10 cellular contexts compared by ENCODE assay signal in the genomic region with DNA sequence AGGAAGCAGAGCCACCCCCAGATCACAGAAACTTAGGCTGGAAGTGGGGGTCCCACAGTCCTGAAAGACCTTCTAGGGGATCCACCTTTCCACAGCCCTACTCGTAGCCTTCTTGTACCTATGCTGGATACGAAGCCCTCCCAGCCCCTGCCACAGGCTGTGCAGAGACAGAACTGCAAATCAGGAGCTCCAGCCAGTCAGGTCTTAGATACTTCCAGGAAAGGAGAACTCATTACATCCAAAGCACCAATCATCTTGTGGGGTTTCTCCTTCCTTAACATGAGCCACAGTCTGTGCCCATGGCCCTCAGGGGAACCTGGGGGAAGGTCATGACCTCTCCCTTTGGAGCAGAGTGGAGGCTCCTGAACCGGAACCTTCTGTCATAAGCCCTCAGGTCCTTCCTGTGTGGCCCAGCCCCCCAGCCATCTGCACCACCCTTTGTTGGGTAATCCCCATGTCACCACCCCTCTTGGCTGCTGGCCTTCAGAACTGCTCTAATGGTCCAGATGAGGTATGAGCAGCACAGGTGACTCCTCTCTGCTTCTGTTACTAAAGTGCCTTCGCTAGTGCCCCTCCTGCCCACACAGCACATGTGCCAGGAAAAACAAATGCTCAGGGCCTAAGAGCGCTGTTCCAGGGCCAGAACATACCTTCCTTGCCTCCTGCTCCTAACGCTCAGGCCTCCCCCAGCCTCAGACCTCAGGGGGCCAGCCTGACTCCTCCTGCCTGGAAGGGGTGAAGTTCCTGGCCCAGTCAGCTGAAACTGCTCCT. TPM values are rescaled to one million over a fixed set of nuclear protein-coding genes. Genes with fewer than 3 reads are reported as not detected.
DNase-seq lines count a peak whose midpoint lies in the region; ATAC-seq, FAIRE-seq and TF ChIP-seq lines count a peak whose summit lies in the region.
"Had no signal": no experiment of that assay in that cellular context is flagged by ENCODE, and none has a peak within 500 bp of the region (broad histone marks: within the 10 kb centered on the region; RNA-seq: fewer than 3 reads in every experiment).

No MANE protein-coding gene starts in this region.

- peak; percentile 32 for DNase-seq in GM23248
- DNase-seq in NCI-H2196 treated with DMSO at 0.1 percent for 48 hours (lab: John Stamatoyannopoulos, UW; ENCODE audit: unreplicated experiment), result peak; percentile 21
- no peak for DNase-seq in GM12878 (ENCODE audit: low read depth, low spot score)
- no peak for DNase-seq in osteocyte (ENCODE audit: extremely low spot score, unreplicated experiment)
- no peak for DNase-seq in medulla oblongata (ENCODE audit: extremely low spot score)
- DNase-seq in COLO829 (ENCODE audit: low spot score), result no peak
- no peak for DNase-seq in H7
- DNase-seq: SHP77, testis had no signal

- H3K27ac Mint-ChIP-seq in osteocyte (ENCODE audit: unreplicated experiment), result peak overlapping the region; percentile 23

- H3K9me3 Mint-ChIP-seq in osteocyte (ENCODE audit: unreplicated experiment), result no peaks in the 10 kb centered on the region

- ATAC-seq in GM12878 (peak; percentile 67), HG02973 (IDR thresholded peaks at IDR 0.05; ENCODE audit: unreplicated experiment) (no peak)

- H3K9ac ChIP-seq in GM23248 (no peak overlapping the region), GM12878 (ENCODE audit: control insufficient read depth, insufficient read depth, low read length) (no peak overlapping the region)

- no peak for FAIRE-seq in GM12878 (lab: Jason Lieb, UNC)

- H3K79me2 ChIP-seq in GM23248 (ENCODE audit: insufficient read depth), result no peaks in the 10 kb centered on the region
- H3K79me2 ChIP-seq in GM12878 (ENCODE audit: control insufficient read depth, insufficient read depth, low read length), result no peaks in the 10 kb centered on the region

- POLR2A ChIA-PET in GM12878 (lab: Charles Lee), result no interaction called here

- H3F3A ChIP-seq in GM23248 (ENCODE audit: insufficient read depth), result no peaks in the 10 kb centered on the region

- TF ChIP-seq RAD21 in GM12878 (IDR thresholded peaks at IDR 0.05; ENCODE audit: insufficient read depth, low read depth, low read length), result no peak

- no peak overlapping the region for H3K4me3 ChIP-seq in GM23248
- H3K4me3 ChIP-seq in GM12878, result no peak overlapping the region
- no peak overlapping the region for H3K4me3 ChIP-seq in H7 (ENCODE audit: insufficient read depth, low read depth, low read length)
- H3K4me3 ChIP-seq: testis had no signal

- no peaks in the 10 kb centered on the region for H3K36me3 Mint-ChIP-seq in osteocyte (ENCODE audit: unreplicated experiment)

- 69 to 78% methylated on average over 6 of the region's 6 CpGs for WGBS in GM23248 (ENCODE audit: low coverage in 1 of 2, low lambda C conversion rate in 2 of 2, missing lambda C conversion rate in 2 of 2), 2 experiments
- 40% methylated on average over 6 of the region's 6 CpGs for WGBS in GM12878 (ENCODE audit: insufficient coverage, insufficient replicate concordance, low lambda C conversion rate, missing lambda C conversion rate)

- RAD21 ChIA-PET in GM12878 (lab: Charles Lee; ENCODE audit: unreplicated experiment), result interaction anchor here (1.1 to 11.0 kb wide), 3 partner anchors 32 to 72 kb away, joined by 4 to 130 read pairs (median 4); no protein-coding TSS in a partner anchor

- peaks cover 12% of the 10 kb centered on the region for H3K4me1 Mint-ChIP-seq in osteocyte (ENCODE audit: unreplicated experiment)

- H3K4me1 ChIP-seq in GM23248 (ENCODE audit: insufficient read depth), result peaks cover 9% of the 10 kb centered on the region; the same call in 1 of the 2 replicates
- peaks cover 26% of the 10 kb centered on the region for H3K4me1 ChIP-seq in GM12878 (ENCODE audit: control insufficient read depth, insufficient read depth, low read length)
- H3K4me1 ChIP-seq: testis had no signal

- H3K4me3 Mint-ChIP-seq in osteocyte (ENCODE audit: unreplicated experiment), result no peak overlapping the region

- no peak for TF ChIP-seq EP300 in GM12878 (IDR thresholded peaks at IDR 0.05; ENCODE audit: borderline replicate concordance in 1 of 2, control insufficient read depth in 1 of 2, low read depth in 2 of 2, low read length in 2 of 2)

- no peak overlapping the region for H2AFZ ChIP-seq in GM23248
- no peak overlapping the region for H2AFZ ChIP-seq in GM12878 (ENCODE audit: control insufficient read depth, low read depth, low read length)

- in situ Hi-C loops in GM23248 (cut with MboI), result no loop called here
- in situ Hi-C loops in GM12878 (cut with MboI), result no loop called here

- intact Hi-C loops in GM12878 (cut with micrococcal nuclease; ENCODE audit: unreplicated experiment), result loop anchor here (2.0 kb wide), 1 partner anchor 72 kb away; no protein-coding TSS in a partner anchor

- H3K27ac ChIP-seq in GM23248 (no peak overlapping the region), GM12878 (ENCODE audit: control insufficient read depth, insufficient read depth) (no peak overlapping the region)
- H3K27ac ChIP-seq: testis had no signal

- H3K9me3 ChIP-seq in GM23248 (ENCODE audit: low read depth) (no peaks in the 10 kb centered on the region), GM12878 (replicated peaks; ENCODE audit: control insufficient read depth, insufficient read depth, low read length) (no peaks in the 10 kb centered on the region)
- H3K9me3 ChIP-seq: testis had no signal

- no peak for TF ChIP-seq CTCF in GM12878 (IDR thresholded peaks at IDR 0.05 in 2 of 3, conservative IDR thresholded peaks at IDR 0.05 in 1 of 3; ENCODE audit: control insufficient read depth in 2 of 3, extremely low read depth in 1 of 3, insufficient read depth in 1 of 3, low read depth in 3 of 3, low read length in 3 of 3)
- TF ChIP-seq CTCF in osteocyte (IDR thresholded peaks at IDR 0.05), result no peak

- no peaks in the 10 kb centered on the region for H4K20me1 ChIP-seq in GM23248 (ENCODE audit: insufficient read depth)
- H4K20me1 ChIP-seq in GM12878 (ENCODE audit: control insufficient read depth, insufficient read depth), result no peaks in the 10 kb centered on the region

- no peak for TF ChIP-seq POLR2A in GM12878 (IDR thresholded peaks at IDR 0.05; ENCODE audit: low read depth, low read length)

- SMC1A ChIA-PET in GM12878 (lab: Charles Lee; ENCODE audit: uncharacterized antibody, unreplicated experiment), result interaction anchor here (2.0 kb wide), 1 partner anchor 72 kb away, joined by 4 read pairs; no protein-coding TSS in a partner anchor

- no peaks in the 10 kb centered on the region for H3K9me2 ChIP-seq in GM23248 (ENCODE audit: insufficient read depth)

- H3K36me3 ChIP-seq in GM23248 (ENCODE audit: low read depth) (no peaks in the 10 kb centered on the region), GM12878 (ENCODE audit: control insufficient read depth in 2 of 2, insufficient read depth in 2 of 2, low read length in 1 of 2) (no peaks in the 10 kb centered on the region), H7 (replicated peaks; ENCODE audit: control insufficient read depth, insufficient read depth, low read length) (no peaks in the 10 kb centered on the region)

- H3K27me3 Mint-ChIP-seq in osteocyte (ENCODE audit: unreplicated experiment), result peaks cover 54% of the 10 kb centered on the region

- peaks cover 18% of the 10 kb centered on the region for H3K27me3 ChIP-seq in GM23248 (replicated peaks; ENCODE audit: insufficient read depth)
- peaks cover 0 to 2% of the 10 kb centered on the region in 2 experiments; a peak in 3 of 4 replicates for H3K27me3 ChIP-seq in GM12878 (replicated peaks in 1 of 2; ENCODE audit: control insufficient read depth in 2 of 2, insufficient read depth in 2 of 2, low read length in 1 of 2)
- peaks cover 6% of the 10 kb centered on the region for H3K27me3 ChIP-seq in H7 (ENCODE audit: control insufficient read depth, insufficient read depth, low read length)
- H3K27me3 ChIP-seq: testis had no signal

- CTCF ChIA-PET in GM12878 (lab: Yijun Ruan, JAX), result interaction anchor here (0.5 to 4.0 kb wide), 5 partner anchors 10 to 72 kb away, joined by 3 to 23 read pairs (median 5); no protein-coding TSS in a partner anchor

- H3K4me2 ChIP-seq in GM23248 (ENCODE audit: unreplicated experiment), result no peak overlapping the region
- H3K4me2 ChIP-seq in GM12878 (ENCODE audit: control insufficient read depth, insufficient read depth), result peak overlapping the region; percentile 26

- no TSS peak for BruUV-seq in GM12878 (replicated peaks; lab: Mats Ljungman, UMichigan)

TF ChIP-seq in GM12878, 131 proteins besides CTCF, POLR2A, EP300 and RAD21:
- TF ChIP-seq NR2F1 (conservative IDR thresholded peaks at IDR 0.05) (peak; percentile 56), MTA2 (IDR thresholded peaks at IDR 0.05; ENCODE audit: low read depth) (no peak), CEBPB (IDR thresholded peaks at IDR 0.05; ENCODE audit: borderline replicate concordance in 1 of 2, low read depth in 2 of 2, low read length in 2 of 2) (no peak), IKZF1 (conservative IDR thresholded peaks at IDR 0.05) (no peak)

RNA-seq across cellular contexts. Expression of a gene that starts 14.6 kb away (rescaled TPM):
- total RNA-seq in GM23248 (2014; rRNA removed; shearing (Covaris generic)), result not detected in 2 replicates
- not detected in 2 replicates for polyA plus RNA-seq in GM23248 (2016; fragmentation: Nextera tagmentation; extraction: Ambion mirVana)
- total RNA-seq in GM12878 (2013; cell fraction: nucleolus; rRNA removed), result 2.3 and 3.6 TPM in 2 replicates
- total RNA-seq in GM12878 (2014; rRNA removed), result under 0.01 TPM in 1 of 2 replicates, not detected in the other
- 0.09 and 0.14 TPM in 2 replicates for total RNA-seq in GM12878 (2014; rRNA removed; fragmentation: Illumina TruSeq; extraction: Trizol)
- 0.74 and 0.85 TPM in 2 replicates for total RNA-seq in GM12878 (2021)
- polyA plus RNA-seq in GM12878 (2011; ENCODE audit: low read depth), result 0.09 TPM
- 0.17 and 0.53 TPM in 2 replicates for polyA plus RNA-seq in GM12878 (2011; rRNA removed)
- polyA plus RNA-seq in GM12878 (2011; cell fraction: cytosol; rRNA removed), result 0.55 and 0.74 TPM in 2 replicates
- polyA plus RNA-seq in GM12878 (2011; cell fraction: nucleus; rRNA removed), result 5.0 and 6.2 TPM in 2 replicates
- polyA plus RNA-seq in GM12878 (2012), result 0.88 and 1.4 TPM in 2 replicates
- 0.25 TPM in 1 of 2 replicates, not detected in the other for polyA plus RNA-seq in GM12878 (2014; fragmentation: Illumina TruSeq; extraction: Trizol)
- not detected for polyA plus RNA-seq in GM12878 (2014; fragmentation: Nextera tagmentation; extraction: Ambion mirVana)
- polyA plus RNA-seq in GM12878 (2014; rRNA removed), result 0.20 and 0.74 TPM in 2 replicates
- polyA plus RNA-seq in GM12878 (2016; fragmentation: Nextera tagmentation; extraction: Ambion mirVana), result under 1 TPM in 1 of 2 experiments, not detected in 1; 0.19 TPM
- 0.37 and 1.5 TPM in 2 replicates for polyA minus RNA-seq in GM12878 (2011; rRNA and poly(A)+ RNA removed)
- polyA minus RNA-seq in GM12878 (2011; cell fraction: cytosol; rRNA and poly(A)+ RNA removed), result 1.2 and 1.5 TPM in 2 replicates
- 0.96 and 1.2 TPM in 2 replicates for polyA minus RNA-seq in GM12878 (2011; cell fraction: nucleus; rRNA and poly(A)+ RNA removed)
- total RNA-seq in osteocyte, result 0.05 TPM in 1 of 2 replicates, not detected in the other
- 2.3 TPM in 2 replicates for total RNA-seq in H7 (2014; rRNA removed; shearing (Covaris generic))

Comparison
In these comparisons a context has a peak if more than half of its experiments do, and no peak if none do; other contexts are left out.
1. DNase-seq: peak in GM23248 (single experiment) and NCI-H2196 treated with DMSO at 0.1 percent for 48 hours (single experiment); none in GM12878 (single experiment), osteocyte (single experiment), medulla oblongata (single experiment), COLO829 (single experiment) and H7 (single experiment).